ENCODE assay signal across 1 cellular context in genomic region chr17:82848022-82848592, GRCh38.
A peak's percentile ranks its signal among the peaks of the same experiment; 100 is the strongest.
TF ChIP-seq lines count a peak whose summit lies in the region.

No MANE protein-coding gene starts in this region.

TF ChIP-seq in HepG2, 621 proteins besides CTCF, POLR2A, EP300 and RAD21 (continued from another document and continues in another):
- TF ChIP-seq ZNF407 (CRISPR knock-in tag; IDR thresholded peaks at IDR 0.05; ENCODE audit: not compliant biosample characterization) (no peak), FOXA1 (IDR thresholded peaks at IDR 0.05) (no peak), FOXA1 (CRISPR knock-in tag; IDR thresholded peaks at IDR 0.05) (no peak), PAX8 (CRISPR knock-in tag; IDR thresholded peaks at IDR 0.05; ENCODE audit: borderline replicate concordance) (no peak), MTA3 (CRISPR knock-in tag; IDR thresholded peaks at IDR 0.05) (no peak), GTF3A (CRISPR knock-in tag; conservative IDR thresholded peaks at IDR 0.05) (no peak), FOXC1 (CRISPR knock-in tag; IDR thresholded peaks at IDR 0.05; ENCODE audit: borderline replicate concordance) (no peak), ZNF235 (CRISPR knock-in tag; IDR thresholded peaks at IDR 0.05; ENCODE audit: borderline replicate concordance) (no peak), ZSCAN9 (CRISPR knock-in tag; IDR thresholded peaks at IDR 0.05; ENCODE audit: borderline replicate concordance) (no peak), ZNF660 (CRISPR knock-in tag; IDR thresholded peaks at IDR 0.05; ENCODE audit: borderline replicate concordance, low read depth) (no peak), PRMT3 (CRISPR knock-in tag; IDR thresholded peaks at IDR 0.05; ENCODE audit: borderline replicate concordance, low read depth) (no peak), HNRNPLL (IDR thresholded peaks at IDR 0.05; ENCODE audit: low read depth, low read length, poor library complexity, severe bottlenecking) (peak; percentile 30), PCBP1 (IDR thresholded peaks at IDR 0.05; ENCODE audit: borderline replicate concordance, low read depth, low read length) (0 out of 2 replicates have a peak, but pooled peaks have one; percentile 34), ARNTL (CRISPR knock-in tag; IDR thresholded peaks at IDR 0.05) (no peak), REL (CRISPR knock-in tag; conservative IDR thresholded peaks at IDR 0.05) (no peak), PHB2 (IDR thresholded peaks at IDR 0.05; ENCODE audit: partially characterized antibody) (no peak), HMGXB3 (CRISPR knock-in tag; IDR thresholded peaks at IDR 0.05; ENCODE audit: borderline replicate concordance) (no peak), ZNF724P (CRISPR knock-in tag; IDR thresholded peaks at IDR 0.05; ENCODE audit: borderline replicate concordance) (no peak), HIVEP1 (CRISPR knock-in tag; IDR thresholded peaks at IDR 0.05) (no peak), TOPORS (CRISPR knock-in tag; IDR thresholded peaks at IDR 0.05) (no peak), HNRNPL (IDR thresholded peaks at IDR 0.05; ENCODE audit: low read depth, low read length) (peak; percentile 95), NONO (IDR thresholded peaks at IDR 0.05) (no peak), NONO (CRISPR knock-in tag; conservative IDR thresholded peaks at IDR 0.05) (peak; percentile 52; the same call in 1 of the 2 replicates), MYC (CRISPR knock-in tag; IDR thresholded peaks at IDR 0.05; ENCODE audit: borderline replicate concordance) (peak; percentile 28; the same call in 1 of the 2 replicates), ZNF256 (CRISPR knock-in tag; conservative IDR thresholded peaks at IDR 0.05) (no peak), ZNF512B (CRISPR knock-in tag; IDR thresholded peaks at IDR 0.05; ENCODE audit: borderline replicate concordance) (no peak), AGO2 (optimal IDR thresholded peaks at IDR 0.05; ENCODE audit: low read depth, low read length) (no peak)
- TF ChIP-seq, protein P1, sequence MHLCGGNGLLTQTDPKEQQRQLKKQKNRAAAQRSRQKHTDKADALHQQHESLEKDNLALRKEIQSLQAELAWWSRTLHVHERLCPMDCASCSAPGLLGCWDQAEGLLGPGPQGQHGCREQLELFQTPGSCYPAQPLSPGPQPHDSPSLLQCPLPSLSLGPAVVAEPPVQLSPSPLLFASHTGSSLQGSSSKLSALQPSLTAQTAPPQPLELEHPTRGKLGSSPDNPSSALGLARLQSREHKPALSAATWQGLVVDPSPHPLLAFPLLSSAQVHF (CRISPR knock-in tag; IDR thresholded peaks at IDR 0.05): no peak
- TF ChIP-seq, protein P2, sequence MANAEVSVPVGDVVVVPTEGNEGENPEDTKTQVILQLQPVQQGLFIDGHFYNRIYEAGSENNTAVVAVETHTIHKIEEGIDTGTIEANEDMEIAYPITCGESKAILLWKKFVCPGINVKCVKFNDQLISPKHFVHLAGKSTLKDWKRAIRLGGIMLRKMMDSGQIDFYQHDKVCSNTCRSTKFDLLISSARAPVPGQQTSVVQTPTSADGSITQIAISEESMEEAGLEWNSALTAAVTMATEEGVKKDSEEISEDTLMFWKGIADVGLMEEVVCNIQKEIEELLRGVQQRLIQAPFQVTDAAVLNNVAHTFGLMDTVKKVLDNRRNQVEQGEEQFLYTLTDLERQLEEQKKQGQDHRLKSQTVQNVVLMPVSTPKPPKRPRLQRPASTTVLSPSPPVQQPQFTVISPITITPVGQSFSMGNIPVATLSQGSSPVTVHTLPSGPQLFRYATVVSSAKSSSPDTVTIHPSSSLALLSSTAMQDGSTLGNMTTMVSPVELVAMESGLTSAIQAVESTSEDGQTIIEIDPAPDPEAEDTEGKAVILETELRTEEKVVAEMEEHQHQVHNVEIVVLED (CRISPR knock-in tag; IDR thresholded peaks at IDR 0.05; ENCODE audit: borderline replicate concordance): no peak
- TF ChIP-seq, protein P3, sequence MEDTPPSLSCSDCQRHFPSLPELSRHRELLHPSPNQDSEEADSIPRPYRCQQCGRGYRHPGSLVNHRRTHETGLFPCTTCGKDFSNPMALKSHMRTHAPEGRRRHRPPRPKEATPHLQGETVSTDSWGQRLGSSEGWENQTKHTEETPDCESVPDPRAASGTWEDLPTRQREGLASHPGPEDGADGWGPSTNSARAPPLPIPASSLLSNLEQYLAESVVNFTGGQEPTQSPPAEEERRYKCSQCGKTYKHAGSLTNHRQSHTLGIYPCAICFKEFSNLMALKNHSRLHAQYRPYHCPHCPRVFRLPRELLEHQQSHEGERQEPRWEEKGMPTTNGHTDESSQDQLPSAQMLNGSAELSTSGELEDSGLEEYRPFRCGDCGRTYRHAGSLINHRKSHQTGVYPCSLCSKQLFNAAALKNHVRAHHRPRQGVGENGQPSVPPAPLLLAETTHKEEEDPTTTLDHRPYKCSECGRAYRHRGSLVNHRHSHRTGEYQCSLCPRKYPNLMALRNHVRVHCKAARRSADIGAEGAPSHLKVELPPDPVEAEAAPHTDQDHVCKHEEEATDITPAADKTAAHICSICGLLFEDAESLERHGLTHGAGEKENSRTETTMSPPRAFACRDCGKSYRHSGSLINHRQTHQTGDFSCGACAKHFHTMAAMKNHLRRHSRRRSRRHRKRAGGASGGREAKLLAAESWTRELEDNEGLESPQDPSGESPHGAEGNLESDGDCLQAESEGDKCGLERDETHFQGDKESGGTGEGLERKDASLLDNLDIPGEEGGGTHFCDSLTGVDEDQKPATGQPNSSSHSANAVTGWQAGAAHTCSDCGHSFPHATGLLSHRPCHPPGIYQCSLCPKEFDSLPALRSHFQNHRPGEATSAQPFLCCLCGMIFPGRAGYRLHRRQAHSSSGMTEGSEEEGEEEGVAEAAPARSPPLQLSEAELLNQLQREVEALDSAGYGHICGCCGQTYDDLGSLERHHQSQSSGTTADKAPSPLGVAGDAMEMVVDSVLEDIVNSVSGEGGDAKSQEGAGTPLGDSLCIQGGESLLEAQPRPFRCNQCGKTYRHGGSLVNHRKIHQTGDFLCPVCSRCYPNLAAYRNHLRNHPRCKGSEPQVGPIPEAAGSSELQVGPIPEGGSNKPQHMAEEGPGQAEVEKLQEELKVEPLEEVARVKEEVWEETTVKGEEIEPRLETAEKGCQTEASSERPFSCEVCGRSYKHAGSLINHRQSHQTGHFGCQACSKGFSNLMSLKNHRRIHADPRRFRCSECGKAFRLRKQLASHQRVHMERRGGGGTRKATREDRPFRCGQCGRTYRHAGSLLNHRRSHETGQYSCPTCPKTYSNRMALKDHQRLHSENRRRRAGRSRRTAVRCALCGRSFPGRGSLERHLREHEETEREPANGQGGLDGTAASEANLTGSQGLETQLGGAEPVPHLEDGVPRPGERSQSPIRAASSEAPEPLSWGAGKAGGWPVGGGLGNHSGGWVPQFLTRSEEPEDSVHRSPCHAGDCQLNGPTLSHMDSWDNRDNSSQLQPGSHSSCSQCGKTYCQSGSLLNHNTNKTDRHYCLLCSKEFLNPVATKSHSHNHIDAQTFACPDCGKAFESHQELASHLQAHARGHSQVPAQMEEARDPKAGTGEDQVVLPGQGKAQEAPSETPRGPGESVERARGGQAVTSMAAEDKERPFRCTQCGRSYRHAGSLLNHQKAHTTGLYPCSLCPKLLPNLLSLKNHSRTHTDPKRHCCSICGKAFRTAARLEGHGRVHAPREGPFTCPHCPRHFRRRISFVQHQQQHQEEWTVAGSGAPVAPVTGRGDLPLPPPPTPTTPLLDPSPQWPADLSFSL (CRISPR knock-in tag; IDR thresholded peaks at IDR 0.05): no peak
